ENCODE assay signal across 21 cellular contexts in the genomic region with DNA sequence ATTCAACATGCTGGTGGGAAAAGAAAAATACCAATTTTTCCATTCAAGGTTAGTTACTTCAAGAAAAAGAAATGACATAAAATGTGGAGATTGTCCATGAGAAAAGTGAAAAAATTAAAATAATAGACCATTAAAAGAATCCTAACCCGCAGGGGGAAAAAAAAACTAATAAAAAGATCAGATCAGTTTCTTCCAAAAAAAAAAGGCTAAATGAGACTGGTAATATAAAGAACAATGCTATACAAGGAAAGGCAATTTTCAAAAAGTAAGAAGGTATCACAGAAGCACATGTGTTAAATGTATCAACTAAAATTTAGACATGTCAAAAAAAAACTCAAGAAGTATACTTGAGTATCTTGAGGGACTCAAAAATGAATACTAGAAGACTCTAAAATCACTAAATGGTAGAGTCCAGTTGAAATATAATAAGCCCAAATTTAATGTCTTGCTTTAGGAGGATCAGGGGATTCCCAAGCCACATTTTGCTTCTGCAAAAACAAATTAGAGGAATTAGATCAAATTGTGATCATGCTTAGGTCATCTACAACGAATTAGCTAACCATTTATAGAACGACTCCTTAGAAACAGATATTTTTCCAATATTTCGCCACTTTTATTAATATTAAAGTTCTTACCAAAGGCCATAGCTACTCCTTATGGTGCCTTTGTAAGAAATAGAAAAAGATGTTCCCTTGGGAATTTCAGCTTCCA. TPM values are rescaled to one million over a fixed set of nuclear protein-coding genes. Genes with fewer than 3 reads are reported as not detected.
DNase-seq lines count a peak whose midpoint lies in the region; ATAC-seq and TF ChIP-seq lines count a peak whose summit lies in the region.
"Had no signal": no experiment of that assay in that cellular context is flagged by ENCODE, and none has a peak within 500 bp of the region (broad histone marks: within the 10 kb centered on the region; RNA-seq: fewer than 3 reads in every experiment).

No MANE protein-coding gene starts in this region.

- peak overlapping the region; percentile 60 to 79 for H3K4me3 Mint-ChIP-seq in activated T-cell treated with anti-CD3 and anti-CD28 coated beads, Interleukin-2, amount 50 U/mL, for 72 hours
- peak overlapping the region; percentile 52 for H3K4me3 Mint-ChIP-seq in activated naive CD8-positive, alpha-beta T cell treated with anti-CD3 and anti-CD28 coated beads, Interleukin-2, amount 50 U/mL, for 24 hours
- peak overlapping the region; percentile 43 for H3K4me3 Mint-ChIP-seq in stimulated activated effector memory CD8-positive, alpha-beta T cell treated with anti-CD3 and anti-CD28 coated beads, Interleukin-12 subunit alpha, Interleukin-12 subunit beta, amount 100 ng/mL, for 72 hours
- H3K4me3 Mint-ChIP-seq: activated B cell treated with CpG ODN at 0.5 μM for 24 hours, CD14-positive monocyte, immature natural killer cell had no signal

- peaks cover 41% of the 10 kb centered on the region for H3K4me1 Mint-ChIP-seq in activated T-cell treated with anti-CD3 and anti-CD28 coated beads, Interleukin-2, amount 50 U/mL, for 72 hours (ENCODE audit: low read depth)
- peaks cover 37% of the 10 kb centered on the region for H3K4me1 Mint-ChIP-seq in activated naive CD8-positive, alpha-beta T cell treated with anti-CD3 and anti-CD28 coated beads, Interleukin-2, amount 50 U/mL, for 24 hours
- H3K4me1 Mint-ChIP-seq in stimulated activated effector memory CD8-positive, alpha-beta T cell treated with anti-CD3 and anti-CD28 coated beads, Interleukin-12 subunit alpha, Interleukin-12 subunit beta, amount 100 ng/mL, for 72 hours = peaks cover 18% of the 10 kb centered on the region
- H3K4me1 Mint-ChIP-seq: immature natural killer cell had no signal

- no peaks in the 10 kb centered on the region for H3K27me3 ChIP-seq in MG63

- TF ChIP-seq CTCF in HEK293 (tag by site-specific recombination; IDR thresholded peaks at IDR 0.05) = no peak

- H3K36me3 Mint-ChIP-seq in activated T-cell treated with anti-CD3 and anti-CD28 coated beads, Interleukin-2, amount 50 U/mL, for 72 hours (ENCODE audit: insufficient read depth in 2 of 2) = no peaks in the 10 kb centered on the region
- H3K36me3 Mint-ChIP-seq in activated naive CD8-positive, alpha-beta T cell treated with anti-CD3 and anti-CD28 coated beads, Interleukin-2, amount 50 U/mL, for 24 hours (ENCODE audit: low read depth) = peaks cover 6% of the 10 kb centered on the region
- peaks cover 10% of the 10 kb centered on the region for H3K36me3 Mint-ChIP-seq in stimulated activated effector memory CD8-positive, alpha-beta T cell treated with anti-CD3 and anti-CD28 coated beads, Interleukin-12 subunit alpha, Interleukin-12 subunit beta, amount 100 ng/mL, for 72 hours
- H3K36me3 Mint-ChIP-seq: CD14-positive monocyte had no signal

- H3K27ac Mint-ChIP-seq in activated T-cell treated with anti-CD3 and anti-CD28 coated beads, Interleukin-2, amount 50 U/mL, for 72 hours = peak overlapping the region; percentile 99
- H3K27ac Mint-ChIP-seq in activated naive CD8-positive, alpha-beta T cell treated with anti-CD3 and anti-CD28 coated beads, Interleukin-2, amount 50 U/mL, for 24 hours = no peak overlapping the region
- no peak overlapping the region for H3K27ac Mint-ChIP-seq in stimulated activated effector memory CD8-positive, alpha-beta T cell treated with anti-CD3 and anti-CD28 coated beads, Interleukin-12 subunit alpha, Interleukin-12 subunit beta, amount 100 ng/mL, for 72 hours
- H3K27ac Mint-ChIP-seq: activated B cell treated with CpG ODN at 0.5 μM for 24 hours, CD14-positive monocyte, immature natural killer cell had no signal

- ATAC-seq in activated T-cell treated with anti-CD3 and anti-CD28 coated beads, Interleukin-2, amount 50 U/mL, for 72 hours (replicated peaks in 1 of 2) = no peak
- no peak for ATAC-seq in activated naive CD8-positive, alpha-beta T cell treated with anti-CD3 and anti-CD28 coated beads, Interleukin-2, amount 50 U/mL, for 24 hours
- no peak for ATAC-seq in stimulated activated effector memory CD8-positive, alpha-beta T cell treated with anti-CD3 and anti-CD28 coated beads, Interleukin-12 subunit alpha, Interleukin-12 subunit beta, amount 100 ng/mL, for 72 hours
- no peak for ATAC-seq in GM21717 (IDR thresholded peaks at IDR 0.05; ENCODE audit: unreplicated experiment)
- ATAC-seq in GM18868 (IDR thresholded peaks at IDR 0.05; ENCODE audit: unreplicated experiment) = no peak
- ATAC-seq: sciatic nerve had no signal

- CTCF ChIA-PET in HEK293 (lab: Yijun Ruan, JAX) = interaction anchor here (0.7 to 0.9 kb wide), 3 partner anchors 18 to 63 kb away, joined by 3 to 5 read pairs (median 4); no protein-coding TSS in a partner anchor

- DNase-seq in activated T-cell treated with anti-CD3 and anti-CD28 coated beads, Interleukin-2, amount 50 U/mL, for 72 hours = no peak
- no peak for DNase-seq in activated T-cell treated with anti-CD3 and anti-CD28 coated beads, Interleukin-2, amount 50 U/mL, for 1 hour
- no peak for DNase-seq in activated naive CD8-positive, alpha-beta T cell treated with anti-CD3 and anti-CD28 coated beads, Interleukin-2, amount 50 U/mL, for 24 hours
- DNase-seq in stimulated activated effector memory CD8-positive, alpha-beta T cell treated with anti-CD3 and anti-CD28 coated beads, Interleukin-12 subunit alpha, Interleukin-12 subunit beta, amount 100 ng/mL, for 72 hours (ENCODE audit: low spot score in 2 of 2) = no peak
- DNase-seq in MG63 = no peak
- DNase-seq: activated B cell treated with CpG ODN at 0.5 μM for 24 hours; activated gamma-delta T cell treated with Interleukin-2 at 50 U/mL for 16 hours; aorta; central memory CD4-positive, alpha-beta T cell; immature natural killer cell; left ventricle myocardium inferior; NCI-H1436 treated with DMSO at 0.1 percent for 48 hours; NCI-H510A; NK-92 treated with Interleukin-12 subunit alpha and Interleukin-12 subunit beta, amount 100 ng/mL, for 24 hours; posterior cingulate gyrus; T1000 had no signal

- no peak overlapping the region for H3K27ac ChIP-seq in HEK293 (ENCODE audit: extremely low read depth, low read depth, low read length)
- H3K27ac ChIP-seq: left ventricle myocardium inferior had no signal

- no peaks in the 10 kb centered on the region for H3K9me3 ChIP-seq in HEK293 (ENCODE audit: control insufficient read depth, insufficient read depth, low read depth, low read length)
- no peaks in the 10 kb centered on the region; the same call in 1 of the 2 replicates for H3K9me3 ChIP-seq in MG63
- H3K9me3 ChIP-seq: left ventricle myocardium inferior had no signal

- no peaks in the 10 kb centered on the region for H3K9me3 Mint-ChIP-seq in activated T-cell treated with anti-CD3 and anti-CD28 coated beads, Interleukin-2, amount 50 U/mL, for 72 hours
- peaks cover 5% of the 10 kb centered on the region for H3K9me3 Mint-ChIP-seq in activated naive CD8-positive, alpha-beta T cell treated with anti-CD3 and anti-CD28 coated beads, Interleukin-2, amount 50 U/mL, for 24 hours
- H3K9me3 Mint-ChIP-seq in stimulated activated effector memory CD8-positive, alpha-beta T cell treated with anti-CD3 and anti-CD28 coated beads, Interleukin-12 subunit alpha, Interleukin-12 subunit beta, amount 100 ng/mL, for 72 hours = no peaks in the 10 kb centered on the region
- H3K9me3 Mint-ChIP-seq: activated B cell treated with CpG ODN at 0.5 μM for 24 hours, CD14-positive monocyte, immature natural killer cell had no signal

- H3K4me3 ChIP-seq in HEK293 (ENCODE audit: low read depth, low read length) (no peak overlapping the region), MG63 (no peak overlapping the region)
- H3K4me3 ChIP-seq: left ventricle myocardium inferior had no signal

- H3K36me3 ChIP-seq in HEK293 (ENCODE audit: control insufficient read depth in 2 of 2, insufficient read depth in 1 of 2, low read length in 2 of 2) (no peaks in the 10 kb centered on the region), MG63 (no peaks in the 10 kb centered on the region)
- H3K36me3 ChIP-seq: left ventricle myocardium inferior had no signal

- H3K27me3 Mint-ChIP-seq in activated T-cell treated with anti-CD3 and anti-CD28 coated beads, Interleukin-2, amount 50 U/mL, for 72 hours (ENCODE audit: low read depth) = no peaks in the 10 kb centered on the region
- H3K27me3 Mint-ChIP-seq in activated naive CD8-positive, alpha-beta T cell treated with anti-CD3 and anti-CD28 coated beads, Interleukin-2, amount 50 U/mL, for 24 hours = no peaks in the 10 kb centered on the region
- H3K27me3 Mint-ChIP-seq: activated B cell treated with CpG ODN at 0.5 μM for 24 hours had no signal

- peaks cover 10% of the 10 kb centered on the region; the same call in 1 of the 2 replicates for H3K4me1 ChIP-seq in HEK293 (ENCODE audit: control insufficient read depth, insufficient read depth, low read length)

- POLR2A ChIA-PET in HEK293 (lab: Yijun Ruan, JAX) = no interaction called here

TF ChIP-seq in HEK293, 187 proteins besides CTCF, POLR2A, EP300 and RAD21 (continues in another document):
- TF ChIP-seq ZNF514 (tag by site-specific recombination; IDR thresholded peaks at IDR 0.05) (no peak), ZNF623 (tag by site-specific recombination; IDR thresholded peaks at IDR 0.05) (no peak)
- TF ChIP-seq, protein P1, sequence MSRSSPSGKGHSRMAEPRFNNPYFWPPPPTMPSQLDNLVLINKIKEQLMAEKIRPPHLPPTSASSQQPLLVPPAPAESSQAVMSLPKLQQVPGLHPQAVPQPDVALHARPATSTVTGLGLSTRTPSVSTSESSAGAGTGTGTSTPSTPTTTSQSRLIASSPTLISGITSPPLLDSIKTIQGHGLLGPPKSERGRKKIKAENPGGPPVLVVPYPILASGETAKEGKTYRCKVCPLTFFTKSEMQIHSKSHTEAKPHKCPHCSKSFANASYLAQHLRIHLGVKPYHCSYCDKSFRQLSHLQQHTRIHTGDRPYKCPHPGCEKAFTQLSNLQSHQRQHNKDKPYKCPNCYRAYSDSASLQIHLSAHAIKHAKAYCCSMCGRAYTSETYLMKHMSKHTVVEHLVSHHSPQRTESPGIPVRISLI (tag by site-specific recombination; IDR thresholded peaks at IDR 0.05) = peak; percentile 68

RNA-seq across cellular contexts. Expression of a gene that starts 35.8 kb away (rescaled TPM):
- 100 to 1,000 TPM; 269 to 288 TPM for total RNA-seq in activated T-cell treated with anti-CD3 and anti-CD28 coated beads, Interleukin-2, amount 50 U/mL, for 72 hours
- 118 and 149 TPM in 2 replicates for total RNA-seq in MG63 (2014; rRNA removed; shearing (Covaris generic); ENCODE audit: low replicate concordance)
